In genomic region chr10:49379596-49380410, GRCh38 we compare ENCODE assay signal across 11 cellular contexts. TPM values are rescaled to one million over a fixed set of nuclear protein-coding genes. Genes with fewer than 3 reads are reported as not detected.
DNase-seq lines count a peak whose midpoint lies in the region; ATAC-seq, FAIRE-seq and TF ChIP-seq lines count a peak whose summit lies in the region.
"Had no signal": no experiment of that assay in that cellular context is flagged by ENCODE, and none has a peak within 500 bp of the region (broad histone marks: within the 10 kb centered on the region; RNA-seq: fewer than 3 reads in every experiment).

No MANE protein-coding gene starts in this region.

- H3K27ac Mint-ChIP-seq in osteocyte (ENCODE audit: unreplicated experiment) = no peak overlapping the region
- H3K27ac Mint-ChIP-seq in activated naive CD8-positive, alpha-beta T cell treated with anti-CD3 and anti-CD28 coated beads, Interleukin-2, amount 50 U/mL, for 24 hours = no peak overlapping the region
- no peak overlapping the region for H3K27ac Mint-ChIP-seq in activated T-cell treated with anti-CD3 and anti-CD28 coated beads, Interleukin-2, amount 50 U/mL, for 72 hours

- H3K4me1 Mint-ChIP-seq in osteocyte (ENCODE audit: unreplicated experiment) = no peaks in the 10 kb centered on the region
- no peaks in the 10 kb centered on the region for H3K4me1 Mint-ChIP-seq in activated naive CD8-positive, alpha-beta T cell treated with anti-CD3 and anti-CD28 coated beads, Interleukin-2, amount 50 U/mL, for 24 hours
- no peaks in the 10 kb centered on the region for H3K4me1 Mint-ChIP-seq in activated T-cell treated with anti-CD3 and anti-CD28 coated beads, Interleukin-2, amount 50 U/mL, for 72 hours (ENCODE audit: low read depth)

- no peaks in the 10 kb centered on the region for H3K79me2 ChIP-seq in H1 (ENCODE audit: control insufficient read depth in 1 of 2, insufficient read depth in 2 of 2, low read length in 2 of 2)

- no peaks in the 10 kb centered on the region; a peak in 1 of 7 replicates for H3K4me1 ChIP-seq in H1 (replicated peaks in 1 of 4; ENCODE audit: control insufficient read depth in 3 of 4, insufficient read depth in 4 of 4, low read length in 3 of 4)

- no peaks in the 10 kb centered on the region for H3K79me1 ChIP-seq in H1 (ENCODE audit: low read depth, low read length)

- H4K20me1 ChIP-seq in H1 (replicated peaks in 1 of 2; ENCODE audit: control insufficient read depth in 1 of 2, insufficient read depth in 2 of 2, low read length in 2 of 2) = no peaks in the 10 kb centered on the region

- H2AK5ac ChIP-seq in H1 (ENCODE audit: low read depth, low read length) = no peak overlapping the region

- no peak overlapping the region for H2BK20ac ChIP-seq in H1 (ENCODE audit: low read length)

- no peak for TF ChIP-seq EP300 in H1 (IDR thresholded peaks at IDR 0.05; ENCODE audit: borderline replicate concordance in 1 of 2, low read depth in 2 of 2, low read length in 2 of 2)

- ATAC-seq in activated naive CD8-positive, alpha-beta T cell treated with anti-CD3 and anti-CD28 coated beads, Interleukin-2, amount 50 U/mL, for 24 hours = no peak
- ATAC-seq in activated T-cell treated with anti-CD3 and anti-CD28 coated beads, Interleukin-2, amount 50 U/mL, for 72 hours (replicated peaks in 1 of 2) = no peak

- H3K4me2 ChIP-seq in H1 (ENCODE audit: insufficient read depth in 1 of 2, low read depth in 2 of 2, low read length in 2 of 2) = no peak overlapping the region

- H3K27me3 ChIP-seq in H1 (replicated peaks in 1 of 4; ENCODE audit: control insufficient read depth in 3 of 4, extremely low read depth in 1 of 4, insufficient read depth in 3 of 4, low read length in 3 of 4) = no peaks in the 10 kb centered on the region

- H3K27ac ChIP-seq in H1 (ENCODE audit: low read depth, low read length) = no peak overlapping the region

- H3K36me3 ChIP-seq in H1 (ENCODE audit: control insufficient read depth in 2 of 4, insufficient read depth in 4 of 4, low read length in 3 of 4) = no peaks in the 10 kb centered on the region

- H3K27me3 Mint-ChIP-seq in osteocyte (ENCODE audit: unreplicated experiment) = peaks cover 34% of the 10 kb centered on the region
- peaks cover 5% of the 10 kb centered on the region for H3K27me3 Mint-ChIP-seq in activated naive CD8-positive, alpha-beta T cell treated with anti-CD3 and anti-CD28 coated beads, Interleukin-2, amount 50 U/mL, for 24 hours
- no peaks in the 10 kb centered on the region for H3K27me3 Mint-ChIP-seq in activated T-cell treated with anti-CD3 and anti-CD28 coated beads, Interleukin-2, amount 50 U/mL, for 72 hours (ENCODE audit: low read depth)

- no peak overlapping the region for H2BK15ac ChIP-seq in H1 (ENCODE audit: low read length)

- no peaks in the 10 kb centered on the region for H3K23me2 ChIP-seq in H1 (ENCODE audit: low read depth, low read length)

- H3K18ac ChIP-seq in H1 (ENCODE audit: extremely low read depth, low read length) = no peak overlapping the region

- 85% methylated on average over 13 of the region's 13 CpGs; no CpG with 5 or more reads in 1 of the 2 experiments for WGBS in H1 (ENCODE audit: extremely low coverage in 1 of 2, insufficient coverage in 1 of 2, insufficient read length in 1 of 2, insufficient replicate concordance in 2 of 2, low coverage in 1 of 2, low lambda C conversion rate in 2 of 2, missing lambda C conversion rate in 1 of 2), 2 experiments

- no peak overlapping the region for H3K4me3 Mint-ChIP-seq in osteocyte (ENCODE audit: unreplicated experiment)
- H3K4me3 Mint-ChIP-seq in activated naive CD8-positive, alpha-beta T cell treated with anti-CD3 and anti-CD28 coated beads, Interleukin-2, amount 50 U/mL, for 24 hours = no peak overlapping the region
- H3K4me3 Mint-ChIP-seq in activated T-cell treated with anti-CD3 and anti-CD28 coated beads, Interleukin-2, amount 50 U/mL, for 72 hours = no peak overlapping the region

- no peak overlapping the region for H2BK12ac ChIP-seq in H1 (ENCODE audit: low read depth, low read length)

- no peak overlapping the region for H2AFZ ChIP-seq in H1 (ENCODE audit: low read length)

- H3K56ac ChIP-seq in H1 (replicated peaks; ENCODE audit: insufficient read length, low read depth, low read length) = no peak overlapping the region

- no peak overlapping the region for H3K14ac ChIP-seq in H1 (ENCODE audit: insufficient read length)

- H3K9me3 Mint-ChIP-seq in osteocyte (ENCODE audit: unreplicated experiment) = no peaks in the 10 kb centered on the region
- no peaks in the 10 kb centered on the region for H3K9me3 Mint-ChIP-seq in activated naive CD8-positive, alpha-beta T cell treated with anti-CD3 and anti-CD28 coated beads, Interleukin-2, amount 50 U/mL, for 24 hours
- no peaks in the 10 kb centered on the region for H3K9me3 Mint-ChIP-seq in activated T-cell treated with anti-CD3 and anti-CD28 coated beads, Interleukin-2, amount 50 U/mL, for 72 hours

- peak; percentile 7 to 31; a peak in 1 of 4 replicates for TF ChIP-seq RAD21 in H1 (IDR thresholded peaks at IDR 0.05 in 1 of 2, conservative IDR thresholded peaks at IDR 0.05 in 1 of 2; ENCODE audit: low read depth in 2 of 2, low read length in 2 of 2)

- no peak for TF ChIP-seq POLR2A in H1 (IDR thresholded peaks at IDR 0.05; ENCODE audit: control extremely low read depth in 1 of 2, low read depth in 2 of 2, low read length in 2 of 2)

- DNase-seq in GM10248 (ENCODE audit: extremely low spot score) = peak; percentile 26
- peak; percentile 34 for DNase-seq in NAMALWA (ENCODE audit: low spot score)
- DNase-seq in H1 (ENCODE audit: low read depth in 1 of 2, low spot score in 2 of 2) = no peak
- peak; percentile 69 for DNase-seq in osteocyte (ENCODE audit: extremely low spot score, unreplicated experiment)
- DNase-seq in activated naive CD8-positive, alpha-beta T cell treated with anti-CD3 and anti-CD28 coated beads, Interleukin-2, amount 50 U/mL, for 24 hours = no peak
- DNase-seq in Ammon's horn (ENCODE audit: low spot score) = no peak
- DNase-seq in T-helper 2 cell = no peak
- no peak for DNase-seq in activated T-cell treated with anti-CD3 and anti-CD28 coated beads, Interleukin-2, amount 50 U/mL, for 72 hours
- DNase-seq: activated naive CD4-positive, alpha-beta T cell treated with anti-CD3 and anti-CD28 coated beads, Interleukin-2, amount 50 U/mL, for 16 hours had no signal

- no peak overlapping the region; a peak in 1 of 7 replicates for H3K9ac ChIP-seq in H1 (replicated peaks in 1 of 4; ENCODE audit: extremely low read depth in 1 of 4, low read depth in 3 of 4, low read length in 3 of 4)

- H3K23ac ChIP-seq in H1 (ENCODE audit: insufficient read length) = no peak overlapping the region

- CTCF ChIA-PET in GM10248 (lab: Yijun Ruan, JAX) (interaction anchor here (1.9 kb wide), 1 partner anchor 28 kb away, joined by 4 read pairs; no protein-coding TSS in a partner anchor), H1 (lab: Charles Lee; ENCODE audit: partially characterized antibody) (interaction anchor here (0.7 to 1.7 kb wide), 8 partner anchors 10 to 415 kb away, joined by 3 to 8 read pairs (median 4); no protein-coding TSS in a partner anchor)

- no peak overlapping the region for H3K4ac ChIP-seq in H1 (replicated peaks; ENCODE audit: insufficient read length, low read depth, low read length)

- H4K5ac ChIP-seq in H1 (ENCODE audit: insufficient read length, low read depth, low read length) = no peak overlapping the region

- POLR2A ChIA-PET in GM10248 (lab: Yijun Ruan, JAX) (no interaction called here), H1 (lab: Charles Lee; ENCODE audit: partially characterized antibody) (no interaction called here)

- no peak overlapping the region for H3K4me3 ChIP-seq in H1 (ENCODE audit: extremely low read depth in 1 of 4, insufficient read depth in 2 of 4, low read depth in 3 of 4, low read length in 4 of 4)

- no peak overlapping the region for H4K91ac ChIP-seq in H1 (replicated peaks; ENCODE audit: insufficient read length, low read length)

- H3K9me3 ChIP-seq in H1 (ENCODE audit: insufficient read depth in 2 of 2, low read depth in 1 of 2, low read length in 1 of 2) = no peaks in the 10 kb centered on the region

- no peak overlapping the region for H2BK120ac ChIP-seq in H1 (replicated peaks; ENCODE audit: low read depth, low read length)

- no peak overlapping the region for H2BK5ac ChIP-seq in H1 (ENCODE audit: low read depth, low read length)

- no peak for FAIRE-seq in H1 (lab: Jason Lieb, UNC)

- H4K8ac ChIP-seq in H1 (ENCODE audit: extremely low read depth, insufficient read depth, low read length) = no peak overlapping the region

- no peak for TF ChIP-seq CTCF in GM10248 (IDR thresholded peaks at IDR 0.05; ENCODE audit: control extremely low read depth, extremely low read depth, low read depth, missing control alignments)
- peak; percentile 33 to 62 (median 58); a peak in 3 of 4 replicates for TF ChIP-seq CTCF in H1 (IDR thresholded peaks at IDR 0.05; ENCODE audit: control extremely low read depth in 1 of 3, insufficient read depth in 1 of 3, low read depth in 1 of 3, low read length in 3 of 3)
- no peak for TF ChIP-seq CTCF in osteocyte (IDR thresholded peaks at IDR 0.05)

- no peaks in the 10 kb centered on the region for H3K36me3 Mint-ChIP-seq in osteocyte (ENCODE audit: unreplicated experiment)
- H3K36me3 Mint-ChIP-seq in activated naive CD8-positive, alpha-beta T cell treated with anti-CD3 and anti-CD28 coated beads, Interleukin-2, amount 50 U/mL, for 24 hours (ENCODE audit: low read depth) = no peaks in the 10 kb centered on the region
- no peaks in the 10 kb centered on the region for H3K36me3 Mint-ChIP-seq in activated T-cell treated with anti-CD3 and anti-CD28 coated beads, Interleukin-2, amount 50 U/mL, for 72 hours (ENCODE audit: insufficient read depth in 2 of 2)

TF ChIP-seq in H1, 55 proteins besides CTCF, POLR2A, EP300 and RAD21:
- 0 out of 2 replicates have a peak, but pooled peaks have one; percentile 10 for TF ChIP-seq SRF (IDR thresholded peaks at IDR 0.05; ENCODE audit: low read depth, low read length)
- TF ChIP-seq TEAD4 (IDR thresholded peaks at IDR 0.05; ENCODE audit: low read depth, low read length) = no peak

RNA-seq across cellular contexts. Expression of gene DRGX, which starts 16.1 kb away (rescaled TPM):
- not detected in 2 replicates for total RNA-seq in H1 (2021; fragmentation: NEBNext Ultra II Directional; extraction: Animal tissue kit (Norgen Biotek cat#: 25700))
- not detected in 2 replicates for polyA plus RNA-seq in H1 (2011; rRNA removed)
- not detected for polyA plus RNA-seq in H1 (2011; cell fraction: cytosol; rRNA removed)
- not detected for polyA plus RNA-seq in H1 (2011; cell fraction: nucleus; rRNA removed)
- polyA plus RNA-seq in H1 (2012, experiment 1 of 2) = not detected in 4 replicates
- polyA plus RNA-seq in H1 (2012, experiment 2 of 2) = not detected
- not detected for polyA plus RNA-seq in H1 (2013, experiment 1 of 2)
- polyA plus RNA-seq in H1 (2013, experiment 2 of 2) = not detected
- not detected in 2 replicates for polyA minus RNA-seq in H1 (2011; rRNA and poly(A)+ RNA removed)
- polyA minus RNA-seq in H1 (2011; cell fraction: cytosol; rRNA and poly(A)+ RNA removed) = not detected
- not detected for polyA minus RNA-seq in H1 (2011; cell fraction: nucleus; rRNA and poly(A)+ RNA removed)
- total RNA-seq in osteocyte = not detected in 2 replicates
- not detected for total RNA-seq in activated T-cell treated with anti-CD3 and anti-CD28 coated beads, Interleukin-2, amount 50 U/mL, for 72 hours
- total RNA-seq: LHCN-M2, pulmonary artery endothelial cell had no signal

Comparison
In these comparisons a context has a peak if more than half of its experiments do, and no peak if none do; other contexts are left out.
1. DNase-seq: peak in GM10248 (single experiment), NAMALWA (single experiment) and osteocyte (single experiment); none in H1 (0 of 2), activated naive CD8-positive, alpha-beta T cell treated with anti-CD3 and anti-CD28 coated beads, Interleukin-2, amount 50 U/mL, for 24 hours (single experiment), Ammon's horn (single experiment), T-helper 2 cell (0 of 5) and activated T-cell treated with anti-CD3 and anti-CD28 coated beads, Interleukin-2, amount 50 U/mL, for 72 hours (0 of 2).
2. CTCF ChIP-seq: peak in H1 (3 of 3); none in GM10248 (single experiment) and osteocyte (single experiment).